In genomic region chr3:46835059-46835458, GRCh38 we compare ENCODE assay signal across 24 cellular contexts. TPM values are rescaled to one million over a fixed set of nuclear protein-coding genes. Genes with fewer than 3 reads are reported as not detected.
"Had no signal": no experiment of that assay in that cellular context is flagged by ENCODE, and none has a peak within 500 bp of the region (broad histone marks: within the 10 kb centered on the region; RNA-seq: fewer than 3 reads in every experiment).

No MANE protein-coding gene starts in this region.

- H3K36me3 ChIP-seq: esophagus squamous epithelium, lower lobe of right lung, neural progenitor cell, right atrium auricular region, suprapubic skin, upper lobe of right lung had no signal

- FAIRE-seq: colon, kidney had no signal

- H3K4me1 ChIP-seq: esophagus squamous epithelium, left ventricle myocardium inferior, lower lobe of right lung, neural progenitor cell, right atrium auricular region, suprapubic skin, tibial artery, upper lobe of right lung, vagina had no signal

- H3K4me2 ChIP-seq: neural progenitor cell had no signal

- H3K27ac ChIP-seq: epithelial cell of prostate, esophagus squamous epithelium, left ventricle myocardium inferior, lower lobe of right lung, neural progenitor cell, right atrium auricular region, suprapubic skin, tibial artery, upper lobe of right lung, vagina had no signal

- H3K27ac Mint-ChIP-seq: dendritic cell treated with granulocyte-macrophage colony-stimulating factor and Interleukin-4, amounts not matched to agents 40 ng/mL and 50 ng/mL, for 4 days; effector memory CD8-positive, alpha-beta T cell; natural killer cell treated with Interleukin-12 subunit alpha and Interleukin-12 subunit beta and Interleukin-15 and Interleukin-18, amount 100 ng/mL, for 72 hours; neural progenitor cell; stimulated activated effector memory CD8-positive, alpha-beta T cell treated with anti-CD3 and anti-CD28 coated beads, Interleukin-12 subunit alpha, Interleukin-12 subunit beta, amount 100 ng/mL, for 72 hours had no signal

- H3K27me3 ChIP-seq: esophagus squamous epithelium, neural progenitor cell, right atrium auricular region, suprapubic skin, tibial artery, upper lobe of right lung, vagina had no signal

- DNase-seq: effector memory CD8-positive, alpha-beta T cell; esophagus squamous epithelium; foreskin fibroblast; kidney; left cardiac atrium; left ventricle myocardium inferior; lower lobe of right lung; mesenchymal stem cell; midbrain; occipital lobe; stimulated activated CD4-positive, alpha-beta T cell treated with anti-CD3 and anti-CD28 coated beads, Interleukin-4, amount 100 ng/mL, for 1 hour; stimulated activated CD8-positive, alpha-beta memory T cell treated with anti-CD3 and anti-CD28 coated beads, Interleukin-4, amount 100 ng/mL, for 48 hours; stimulated activated naive CD8-positive, alpha-beta T cell treated with anti-CD3 and anti-CD28 coated beads, Interleukin-15, Interleukin-2, amounts not matched to agents 100 U/mL and 50 U/mL, for 24 hours; tibial artery; upper lobe of right lung had no signal

- H3K4me3 ChIP-seq: esophagus squamous epithelium, left ventricle myocardium inferior, lower lobe of right lung, neural progenitor cell, right atrium auricular region, suprapubic skin, tibial artery, upper lobe of right lung, vagina had no signal

- ATAC-seq: effector memory CD8-positive, alpha-beta T cell; left cardiac atrium; lower lobe of right lung; natural killer cell treated with Interleukin-12 subunit alpha and Interleukin-12 subunit beta and Interleukin-15 and Interleukin-18, amount 100 ng/mL, for 72 hours; stimulated activated effector memory CD8-positive, alpha-beta T cell treated with anti-CD3 and anti-CD28 coated beads, Interleukin-12 subunit alpha, Interleukin-12 subunit beta, amount 100 ng/mL, for 72 hours; stimulated activated naive CD8-positive, alpha-beta T cell treated with anti-CD3 and anti-CD28 coated beads, Interleukin-15, Interleukin-2, amounts not matched to agents 100 U/mL and 50 U/mL, for 24 hours had no signal

- H3K9me3 ChIP-seq: vagina had no signal

- H3K36me3 Mint-ChIP-seq: neural progenitor cell; stimulated activated effector memory CD8-positive, alpha-beta T cell treated with anti-CD3 and anti-CD28 coated beads, Interleukin-12 subunit alpha, Interleukin-12 subunit beta, amount 100 ng/mL, for 72 hours had no signal

- H3K9ac ChIP-seq: neural progenitor cell had no signal

- H3K4me3 Mint-ChIP-seq: dendritic cell treated with granulocyte-macrophage colony-stimulating factor and Interleukin-4, amounts not matched to agents 40 ng/mL and 50 ng/mL, for 4 days; effector memory CD8-positive, alpha-beta T cell; natural killer cell treated with Interleukin-12 subunit alpha and Interleukin-12 subunit beta and Interleukin-15 and Interleukin-18, amount 100 ng/mL, for 72 hours; neural progenitor cell; stimulated activated effector memory CD8-positive, alpha-beta T cell treated with anti-CD3 and anti-CD28 coated beads, Interleukin-12 subunit alpha, Interleukin-12 subunit beta, amount 100 ng/mL, for 72 hours had no signal

- H2AFZ ChIP-seq: neural progenitor cell had no signal

RNA-seq across cellular contexts. Expression of gene MYL3, which starts 28.2 kb away (rescaled TPM):
- total RNA-seq: natural killer cell treated with Interleukin-12 subunit alpha and Interleukin-12 subunit beta and Interleukin-15 and Interleukin-18, amount 100 ng/mL, for 72 hours; occipital lobe; vagina had no signal

RNA-seq across cellular contexts. Expression of gene PTH1R, which starts 42.5 kb away (rescaled TPM):
- total RNA-seq: natural killer cell treated with Interleukin-12 subunit alpha and Interleukin-12 subunit beta and Interleukin-15 and Interleukin-18, amount 100 ng/mL, for 72 hours had no signal
